ENCODE assay signal across 16 cellular contexts in the genomic region with DNA sequence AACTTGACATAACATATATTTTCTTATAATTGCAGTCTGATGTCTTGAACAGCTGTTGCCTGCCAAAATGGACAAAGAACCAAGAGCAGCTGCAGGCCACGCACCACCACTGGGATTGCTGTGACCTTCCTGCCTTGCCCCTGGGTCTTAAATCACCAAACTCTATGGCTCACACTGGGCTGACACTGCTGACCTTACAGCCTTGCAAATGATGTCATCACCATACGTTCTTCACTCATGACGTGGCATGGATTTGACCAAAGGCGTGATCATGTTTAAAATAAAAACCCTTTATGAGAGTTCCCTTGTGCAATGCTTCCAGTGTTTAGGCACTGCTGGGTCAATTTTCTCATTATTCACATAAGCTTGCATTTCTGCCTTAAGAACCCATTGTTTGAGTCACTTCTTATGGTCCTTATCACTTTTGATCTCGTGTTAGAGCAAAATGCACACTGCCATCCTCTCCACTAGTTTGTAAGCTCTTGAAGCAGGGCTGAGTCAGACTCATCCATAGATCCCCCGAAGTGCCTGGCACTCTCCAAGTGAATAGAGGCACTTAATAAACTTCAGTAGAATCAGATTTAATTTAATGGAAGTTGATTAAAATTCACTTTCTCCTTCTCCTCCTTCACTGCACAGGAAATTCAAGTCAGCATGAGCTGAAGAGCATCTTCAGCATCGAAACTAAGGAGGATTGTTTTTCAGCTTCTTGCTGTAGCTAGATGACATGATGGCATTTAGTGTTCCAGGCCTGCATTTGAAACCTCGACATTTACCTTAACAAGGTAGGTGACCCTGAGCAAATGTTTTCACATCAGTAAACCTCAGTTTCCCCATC.
DNase-seq lines count a peak whose midpoint lies in the region; ATAC-seq, FAIRE-seq and TF ChIP-seq lines count a peak whose summit lies in the region.
"Had no signal": no experiment of that assay in that cellular context is flagged by ENCODE, and none has a peak within 500 bp of the region (broad histone marks: within the 10 kb centered on the region; RNA-seq: fewer than 3 reads in every experiment).

No MANE protein-coding gene starts in this region.

- peak overlapping the region in 1 of 3 donors; percentile 40 for H3K4me3 Mint-ChIP-seq in T-cell

- POLR2A ChIA-PET in A673 (lab: Charles Lee; ENCODE audit: low non-redundant PET): no interaction called here
- POLR2A ChIA-PET in T-cell (lab: Charles Lee): no interaction called here

- FAIRE-seq in GM18507 (lab: Jason Lieb, UNC): peak; percentile 18

- H3K36me3 ChIP-seq in A673 (ENCODE audit: insufficient read depth, low read length, poor library complexity, severe bottlenecking): no peaks in the 10 kb centered on the region
- H3K36me3 ChIP-seq: sigmoid colon, WERI-Rb-1 had no signal

- H3K4me1 Mint-ChIP-seq in T-cell: peaks cover 19 to 24% (median 22%) of the 10 kb centered on the region in 3 donors

- no peak for TF ChIP-seq CTCF in A673 (conservative IDR thresholded peaks at IDR 0.05; ENCODE audit: low read depth, low read length)

- no TSS peak for BruUV-seq in A673 (replicated peaks; lab: Mats Ljungman, UMichigan)

- H3K27me3 ChIP-seq in A673 (replicated peaks; ENCODE audit: insufficient read depth, low read depth, low read length, poor library complexity): no peaks in the 10 kb centered on the region
- H3K27me3 ChIP-seq: sigmoid colon had no signal

- H3K27me3 Mint-ChIP-seq in T-cell: no peaks in the 10 kb centered on the region

- CTCF ChIA-PET in A673 (lab: Charles Lee) (interaction anchor here (0.5 to 1.8 kb wide), 2 partner anchors 10 to 683 kb away, joined by 5 to 6 read pairs; no protein-coding TSS in a partner anchor), T-cell (lab: Charles Lee) (interaction anchor here (0.6 to 1.5 kb wide), 3 partner anchors 9 to 460 kb away, joined by 3 to 4 read pairs (median 4); no protein-coding TSS in a partner anchor)

- H3K9me3 Mint-ChIP-seq in T-cell: peaks cover 0 to 10% (median 7%) of the 10 kb centered on the region in 3 donors

- peak overlapping the region; percentile 23 to 71 for H3K27ac Mint-ChIP-seq in T-cell

- DNase-seq in A673 (ENCODE audit: low spot score) (peak; percentile 78), GM18507 (ENCODE audit: extremely low spot score, insufficient read length, low read depth) (no peak), T-cell (no peak), fibroblast of peridontal ligament (ENCODE audit: extremely low read depth) (peak; percentile 43), GM19240 (ENCODE audit: insufficient read length, low spot score) (no peak), CD1c-positive myeloid dendritic cell (ENCODE audit: extremely low spot score) (no peak), pons (ENCODE audit: low spot score) (no peak)
- DNase-seq: anterior cingulate cortex; effector CD8-positive, alpha-beta T cell; islet precursor cell; NCI-H1694 treated with DMSO at 0.1 percent for 48 hours; NCI-H82; SHP77; sigmoid colon; WERI-Rb-1 had no signal

- peak; percentile 24 to 64 (median 44) for ATAC-seq in T-cell (replicated peaks in 1 of 4)
- ATAC-seq in GM19395 (IDR thresholded peaks at IDR 0.05; ENCODE audit: unreplicated experiment): no peak

- no peak overlapping the region for H3K4me3 ChIP-seq in A673 (ENCODE audit: low read depth, low read length, poor library complexity, severe bottlenecking)
- H3K4me3 ChIP-seq: sigmoid colon had no signal

- no peaks in the 10 kb centered on the region for H3K36me3 Mint-ChIP-seq in T-cell

- H3K4me1 ChIP-seq in A673 (ENCODE audit: insufficient read depth, low read length, poor library complexity, severe bottlenecking): no peaks in the 10 kb centered on the region
- H3K4me1 ChIP-seq: sigmoid colon had no signal

- H3K27ac ChIP-seq in A673 (ENCODE audit: low read depth, low read length, poor library complexity, severe bottlenecking): no peak overlapping the region
- H3K27ac ChIP-seq: sigmoid colon, WERI-Rb-1 had no signal

- H3K9me3 ChIP-seq in A673 (ENCODE audit: low read depth, low read length, poor library complexity, severe bottlenecking): no peaks in the 10 kb centered on the region
- H3K9me3 ChIP-seq: sigmoid colon had no signal

- intact Hi-C loops in A673 (cut with micrococcal nuclease; ENCODE audit: unreplicated experiment): no loop called here

Comparison
In these comparisons a context has a peak if more than half of its experiments do, and no peak if none do; other contexts are left out.
1. DNase-seq: peak in A673 (single experiment) and fibroblast of peridontal ligament (single experiment); none in GM18507 (single experiment), T-cell (0 of 34), GM19240 (single experiment), CD1c-positive myeloid dendritic cell (single experiment) and pons (single experiment).